Comparison of ENCODE assay signal across 8 cellular contexts in the genomic region with DNA sequence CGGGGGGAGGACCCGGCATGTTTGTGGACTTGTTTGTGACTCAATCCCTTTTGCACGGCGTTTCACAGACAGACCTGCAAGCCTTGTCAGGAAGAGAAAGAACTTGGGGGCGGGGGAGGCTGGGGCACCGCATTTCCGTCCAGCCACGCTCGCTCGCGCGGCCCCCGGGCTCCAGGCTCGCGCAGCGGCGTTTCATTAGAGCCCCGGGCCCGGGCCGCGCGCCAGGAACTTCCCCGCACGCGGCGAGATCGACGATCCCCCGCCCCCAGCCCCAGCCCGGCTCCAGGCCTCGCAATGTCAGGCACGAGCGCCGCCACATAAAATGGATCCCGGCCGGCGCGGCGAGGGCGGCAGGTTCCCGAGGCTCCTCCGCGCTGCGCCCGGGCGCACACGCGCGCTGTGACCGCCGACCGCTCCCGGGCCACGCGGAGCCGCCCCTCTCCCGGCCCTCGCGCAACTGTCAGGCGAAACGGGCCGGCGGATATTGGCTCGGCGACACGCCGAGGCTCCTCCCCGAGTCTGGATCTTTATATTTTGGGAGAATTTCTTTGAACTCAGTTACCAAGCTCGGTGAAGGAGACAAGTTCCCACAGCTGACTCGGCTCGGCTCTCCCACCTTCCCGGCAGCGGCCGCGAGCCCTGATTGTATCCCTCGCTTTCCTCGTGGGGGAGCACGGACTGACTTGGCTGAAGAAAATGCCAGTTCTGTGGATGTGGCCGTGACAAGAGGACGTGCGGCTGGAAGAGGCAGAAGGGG. TPM values are rescaled to one million over a fixed set of nuclear protein-coding genes. Genes with fewer than 3 reads are reported as not detected.
DNase-seq lines count a peak whose midpoint lies in the region; ATAC-seq, FAIRE-seq and TF ChIP-seq lines count a peak whose summit lies in the region.

KIF26B (plus strand) TSS at position 557 of the 757 bp plus-strand sequence. CDS start 440 bp downstream, outside the sequence.

- peak; percentile 58 to 62 for DNase-seq in A549 (ENCODE audit: low read depth in 1 of 2, low spot score in 1 of 2)
- DNase-seq in GM12864 (ENCODE audit: low read depth) = no peak
- DNase-seq in NCI-H82 (lab: John Stamatoyannopoulos, UW) = peak; percentile 78
- peak in 1 of 2 donors; percentile 35 for DNase-seq in activated naive CD4-positive, alpha-beta T cell treated with anti-CD3 and anti-CD28 coated beads, Interleukin-2, amount 50 U/mL, for 72 hours (ENCODE audit: low spot score in 2 of 2)
- peak; percentile 77 to 89 for DNase-seq in cardiac muscle cell (ENCODE audit: low read depth in 1 of 2, low spot score in 1 of 2)
- DNase-seq in trophoblast cell = peak; percentile 47 to 70
- DNase-seq in COLO829 (ENCODE audit: low spot score) = no peak

- ATAC-seq in A549 = peak; percentile 24 to 35
- ATAC-seq in activated naive CD4-positive, alpha-beta T cell treated with anti-CD3 and anti-CD28 coated beads, Interleukin-2, amount 50 U/mL, for 72 hours = peak; percentile 23 to 33
- no peak for ATAC-seq in HG03135 (IDR thresholded peaks at IDR 0.05; ENCODE audit: unreplicated experiment)

- CTCF ChIA-PET in A549 (lab: Yijun Ruan, JAX) = interaction anchor here (1.3 to 5.8 kb wide), 7 partner anchors 12 to 1379 kb away, joined by 4 to 46 read pairs (median 15); no protein-coding TSS in a partner anchor

- peak within 1 kb of the TSS; percentile 86 for H4K91ac ChIP-seq in trophoblast cell (ENCODE audit: low read depth, low read length)

- H3K36me3 ChIP-seq in cardiac muscle cell = peaks cover 2% of the 10 kb centered on the region
- H3K36me3 ChIP-seq in trophoblast cell (ENCODE audit: control insufficient read depth in 1 of 2, insufficient read depth in 2 of 2, low read length in 2 of 2) = peaks cover 0 to 6% of the 10 kb centered on the region in 2 experiments

- H3K4me3 ChIP-seq in A549 = peak within 1 kb of the TSS; percentile 64
- H3K4me3 ChIP-seq in GM12864 (ENCODE audit: low read depth, low read length) = peak within 1 kb of the TSS; percentile 36
- H3K4me3 ChIP-seq in cardiac muscle cell = peak within 1 kb of the TSS; percentile 86
- H3K4me3 ChIP-seq in trophoblast cell (ENCODE audit: low read depth, low read length) = peak within 1 kb of the TSS; percentile 90

- H3K79me2 ChIP-seq in trophoblast cell (ENCODE audit: control insufficient read depth, insufficient read depth, low read length, poor library complexity) = peaks cover 29% of the 10 kb centered on the region

- H3K79me1 ChIP-seq in trophoblast cell (ENCODE audit: low read length) = peaks cover 32% of the 10 kb centered on the region

- no peak for TF ChIP-seq POLR2A in A549 (IDR thresholded peaks at IDR 0.05; ENCODE audit: low read length)

- no peak for TF ChIP-seq EP300 in A549 (IDR thresholded peaks at IDR 0.05)

- TF ChIP-seq CTCF in A549 (IDR thresholded peaks at IDR 0.05) = no peak
- no peak for TF ChIP-seq CTCF in GM12864 (IDR thresholded peaks at IDR 0.05; ENCODE audit: low read depth, low read length, missing control alignments)
- TF ChIP-seq CTCF in cardiac muscle cell (IDR thresholded peaks at IDR 0.05; ENCODE audit: low read depth, low read length) = no peak

- peak within 1 kb of the TSS; percentile 31 for H4K12ac ChIP-seq in trophoblast cell (ENCODE audit: low read depth, low read length)

- H3K4me2 ChIP-seq in A549 (peak within 1 kb of the TSS; percentile 99), trophoblast cell (ENCODE audit: low read length) (peak within 1 kb of the TSS; percentile 80)

- no peak for FAIRE-seq in A549 (lab: Jason Lieb, UNC)

- peak within 1 kb of the TSS; percentile 68 for H2BK5ac ChIP-seq in trophoblast cell (ENCODE audit: low read depth, low read length, poor library complexity)

- peaks cover 1% of the 10 kb centered on the region in 2 donors for H3K9me3 Mint-ChIP-seq in activated naive CD4-positive, alpha-beta T cell treated with anti-CD3 and anti-CD28 coated beads, Interleukin-2, amount 50 U/mL, for 72 hours

- peaks cover 0 to 12% of the 10 kb centered on the region in 2 donors for H3K36me3 Mint-ChIP-seq in activated naive CD4-positive, alpha-beta T cell treated with anti-CD3 and anti-CD28 coated beads, Interleukin-2, amount 50 U/mL, for 72 hours

- H4K8ac ChIP-seq in trophoblast cell (ENCODE audit: low read depth, low read length) = peak within 1 kb of the TSS; percentile 80

- peak within 1 kb of the TSS; percentile 54 for H2BK12ac ChIP-seq in trophoblast cell (ENCODE audit: low read length)

- H3K9ac ChIP-seq in trophoblast cell (ENCODE audit: low read length) = peak within 1 kb of the TSS; percentile 81

- H3K9me3 ChIP-seq in A549 (peaks cover 12% of the 10 kb centered on the region), cardiac muscle cell (ENCODE audit: low read depth) (no peaks in the 10 kb centered on the region), trophoblast cell (ENCODE audit: insufficient read depth, low read depth, low read length) (no peaks in the 10 kb centered on the region)

- H3K23ac ChIP-seq in trophoblast cell (ENCODE audit: low read length) = no peak within 1 kb of the TSS

- H3K4me1 ChIP-seq in A549 = peaks cover 8% of the 10 kb centered on the region; the same call in 1 of the 3 replicates
- peaks cover 23% of the 10 kb centered on the region for H3K4me1 ChIP-seq in cardiac muscle cell (ENCODE audit: low read depth)
- peaks cover 3 to 12% of the 10 kb centered on the region in 2 experiments for H3K4me1 ChIP-seq in trophoblast cell (ENCODE audit: control insufficient read depth in 1 of 2, insufficient read depth in 2 of 2, low read length in 2 of 2)

- no peak for TF ChIP-seq RAD21 in A549 (conservative IDR thresholded peaks at IDR 0.05 in 1 of 2, IDR thresholded peaks at IDR 0.05 in 1 of 2)

- no peak within 1 kb of the TSS for H3K27ac Mint-ChIP-seq in activated naive CD4-positive, alpha-beta T cell treated with anti-CD3 and anti-CD28 coated beads, Interleukin-2, amount 50 U/mL, for 72 hours

- peak within 1 kb of the TSS; percentile 51 for H2AFZ ChIP-seq in trophoblast cell (ENCODE audit: insufficient read depth, low read length, poor library complexity)

- H3K14ac ChIP-seq in trophoblast cell (ENCODE audit: low read length) = peak within 1 kb of the TSS; percentile 97

- H2BK120ac ChIP-seq in trophoblast cell (ENCODE audit: insufficient read depth, low read length, poor library complexity) = peak within 1 kb of the TSS; percentile 80

- peak within 1 kb of the TSS; percentile 35 to 72; a peak in 5 of 6 replicates for H3K27ac ChIP-seq in A549
- H3K27ac ChIP-seq in cardiac muscle cell = peak within 1 kb of the TSS; percentile 92
- H3K27ac ChIP-seq in trophoblast cell (ENCODE audit: low read depth, low read length) = peak within 1 kb of the TSS; percentile 88

- peak within 1 kb of the TSS; percentile 71 for H2AK5ac ChIP-seq in trophoblast cell (ENCODE audit: low read length)

- POLR2A ChIA-PET in A549 (lab: Yijun Ruan, JAX) = no interaction called here

- H3K27me3 ChIP-seq in cardiac muscle cell = no peaks in the 10 kb centered on the region
- H3K27me3 ChIP-seq in trophoblast cell (ENCODE audit: insufficient read depth, low read length) = peaks cover 2% of the 10 kb centered on the region

- WGBS in A549 (ENCODE audit: missing lambda C conversion rate) = 0% methylated on average over 21 of the region's 81 CpGs
- WGBS in trophoblast cell (ENCODE audit: extremely low coverage, insufficient coverage, insufficient read length) = no CpG with 5 or more reads among the region's 81 CpGs

- peak within 1 kb of the TSS; percentile 98 for H3K4ac ChIP-seq in trophoblast cell (ENCODE audit: low read depth, low read length)

- H3K18ac ChIP-seq in trophoblast cell (ENCODE audit: low read length) = peak within 1 kb of the TSS; percentile 99

TF ChIP-seq in A549, 52 proteins besides CTCF, POLR2A, EP300 and RAD21:
- TF ChIP-seq, protein P1, sequence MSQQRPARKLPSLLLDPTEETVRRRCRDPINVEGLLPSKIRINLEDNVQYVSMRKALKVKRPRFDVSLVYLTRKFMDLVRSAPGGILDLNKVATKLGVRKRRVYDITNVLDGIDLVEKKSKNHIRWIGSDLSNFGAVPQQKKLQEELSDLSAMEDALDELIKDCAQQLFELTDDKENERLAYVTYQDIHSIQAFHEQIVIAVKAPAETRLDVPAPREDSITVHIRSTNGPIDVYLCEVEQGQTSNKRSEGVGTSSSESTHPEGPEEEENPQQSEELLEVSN (IDR thresholded peaks at IDR 0.05; ENCODE audit: borderline replicate concordance, low read depth) = peak; percentile 55; the same call in 1 of the 2 replicates
- TF ChIP-seq ZC3H11A (IDR thresholded peaks at IDR 0.05) (no peak), POLR2AphosphoS2 (conservative IDR thresholded peaks at IDR 0.05; ENCODE audit: low read length) (no peak), ESRRA (IDR thresholded peaks at IDR 0.05; ENCODE audit: borderline replicate concordance, low read length) (no peak), RNF2 (IDR thresholded peaks at IDR 0.05; ENCODE audit: borderline replicate concordance, low read depth) (peak; percentile 48; the same call in 1 of the 2 replicates)
- TF ChIP-seq, protein P2, sequence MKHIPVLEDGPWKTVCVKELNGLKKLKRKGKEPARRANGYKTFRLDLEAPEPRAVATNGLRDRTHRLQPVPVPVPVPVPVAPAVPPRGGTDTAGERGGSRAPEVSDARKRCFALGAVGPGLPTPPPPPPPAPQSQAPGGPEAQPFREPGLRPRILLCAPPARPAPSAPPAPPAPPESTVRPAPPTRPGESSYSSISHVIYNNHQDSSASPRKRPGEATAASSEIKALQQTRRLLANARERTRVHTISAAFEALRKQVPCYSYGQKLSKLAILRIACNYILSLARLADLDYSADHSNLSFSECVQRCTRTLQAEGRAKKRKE (CRISPR knock-in tag; IDR thresholded peaks at IDR 0.05; ENCODE audit: low read depth) = no peak
- TF ChIP-seq, protein P3, sequence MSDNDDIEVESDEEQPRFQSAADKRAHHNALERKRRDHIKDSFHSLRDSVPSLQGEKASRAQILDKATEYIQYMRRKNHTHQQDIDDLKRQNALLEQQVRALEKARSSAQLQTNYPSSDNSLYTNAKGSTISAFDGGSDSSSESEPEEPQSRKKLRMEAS (IDR thresholded peaks at IDR 0.05) = 0 out of 2 replicates have a peak, but pooled peaks have one; percentile 4

RNA-seq across cellular contexts. Expression of gene KIF26B, which starts in this region (rescaled TPM):
- polyA plus RNA-seq in A549 (2011; rRNA removed) = 0.01 and 0.03 TPM in 2 replicates
- polyA plus RNA-seq in A549 (2012; cell fraction: cytosol; rRNA removed) = under 0.01 and 0.03 TPM in 2 replicates
- polyA plus RNA-seq in A549 (2012; cell fraction: nucleus; rRNA removed) = 0.02 TPM in 2 replicates
- polyA plus RNA-seq in A549 (2017; fragmentation: RNase III; extraction: RNeasy Plus Mini Kit Qiagen cat#74134 plus additional on column Dnase treatment) = 0.01 to 0.04 TPM (median 0.04 TPM) in 3 replicates
- 0.08 and 0.19 TPM in 2 replicates for polyA minus RNA-seq in A549 (2011; rRNA and poly(A)+ RNA removed)
- total RNA-seq in activated naive CD4-positive, alpha-beta T cell treated with anti-CD3 and anti-CD28 coated beads, Interleukin-2, amount 50 U/mL, for 72 hours = under 1 TPM; 0.16 to 0.25 TPM
- total RNA-seq in cardiac muscle cell = 141 and 177 TPM in 2 replicates
- polyA plus RNA-seq in cardiac muscle cell = 58.9 and 60.7 TPM in 2 replicates
- polyA plus RNA-seq in trophoblast cell (2013) = 17.8 and 18.1 TPM in 2 replicates

Comparison
In these comparisons a context has a peak if more than half of its experiments do, and no peak if none do; other contexts are left out.
1. RNA of gene KIF26B (total RNA-seq): 141 to 177 TPM in cardiac muscle cell; 0.16 to 0.25 TPM in activated naive CD4-positive, alpha-beta T cell treated with anti-CD3 and anti-CD28 coated beads, Interleukin-2, amount 50 U/mL, for 72 hours; every median in the first group is over 100 times any median in the second.
2. RNA of gene KIF26B (polyA plus RNA-seq): 58.9 to 60.7 TPM in cardiac muscle cell; under 0.01 to 0.04 TPM in A549; every median in the first group is over 10 times any median in the second.
3. Peak in DNase-seq, ATAC-seq, H3K4me3 ChIP-seq, H3K27ac ChIP-seq and H3K4me2 ChIP-seq in A549; RNA of the gene not detected or under 1 TPM.
4. Peak in ATAC-seq in activated naive CD4-positive, alpha-beta T cell treated with anti-CD3 and anti-CD28 coated beads, Interleukin-2, amount 50 U/mL, for 72 hours; RNA of the gene not detected or under 1 TPM.
5. DNase-seq: peak in NCI-H82 (single experiment), cardiac muscle cell (2 of 2) and trophoblast cell (2 of 2); none in GM12864 (single experiment) and COLO829 (single experiment).
6. H3K4me3 ChIP-seq: peak in every context shown above with its lines; median percentile 90 in trophoblast cell; 86 in cardiac muscle cell; 64 in A549; 36 in GM12864.
7. Peak in every context shown above with its lines, with median percentiles within 50 percentile points of each other: H3K27ac ChIP-seq.